ENCODE assay signal across 8 cellular contexts in the genomic region with DNA sequence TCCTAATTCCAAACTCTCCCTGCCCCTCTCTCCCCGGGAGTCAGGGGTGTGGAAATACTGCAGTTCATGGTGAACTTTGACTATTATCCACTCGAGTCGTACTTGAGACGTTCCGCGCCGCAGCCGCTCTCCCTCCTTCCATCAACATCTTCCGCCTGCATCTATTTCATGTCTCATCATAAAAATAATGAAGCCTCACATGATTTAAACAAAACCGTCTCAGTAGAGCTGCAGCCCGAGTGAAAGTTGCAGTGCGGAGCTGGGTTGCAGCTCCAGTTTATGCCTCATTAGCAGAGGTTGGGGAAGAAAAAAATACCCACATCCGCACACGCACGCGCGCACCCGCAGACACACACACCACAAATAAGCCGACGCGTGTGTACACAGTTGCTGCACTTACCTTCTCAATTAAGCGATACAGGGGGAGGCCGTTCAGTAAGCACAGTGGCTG. TPM values are rescaled to one million over a fixed set of nuclear protein-coding genes. Genes with fewer than 3 reads are reported as not detected.
A peak's percentile ranks its signal among the peaks of the same experiment; 100 is the strongest.
DNase-seq lines count a peak whose midpoint lies in the region; ATAC-seq, FAIRE-seq and TF ChIP-seq lines count a peak whose summit lies in the region.

No MANE protein-coding gene starts in this region.

- no peaks in the 10 kb centered on the region for H3K79me1 ChIP-seq in mesenchymal stem cell (replicated peaks; ENCODE audit: low read length, poor library complexity, severe bottlenecking)

- H2BK5ac ChIP-seq in mesenchymal stem cell (ENCODE audit: low read depth, low read length, poor library complexity, severe bottlenecking) = no peak overlapping the region

- peaks cover 0 to 11% of the 10 kb centered on the region in 2 experiments for H3K27me3 ChIP-seq in mesenchymal stem cell (ENCODE audit: control insufficient read depth in 1 of 2, insufficient read depth in 1 of 2, low read length in 2 of 2)

- ATAC-seq in GM18519 (IDR thresholded peaks at IDR 0.05; ENCODE audit: low FRiP score, unreplicated experiment) = no peak

- H3K4ac ChIP-seq in mesenchymal stem cell (ENCODE audit: low read depth in 1 of 2, low read length in 2 of 2) = no peak overlapping the region

- no peak overlapping the region for H2BK15ac ChIP-seq in mesenchymal stem cell (ENCODE audit: low read depth, poor library complexity, severe bottlenecking)

- H4K91ac ChIP-seq in mesenchymal stem cell (ENCODE audit: low read length) = no peak overlapping the region

- H3K9ac ChIP-seq in mesenchymal stem cell (ENCODE audit: low read length) = peak overlapping the region; percentile 82

- no peak overlapping the region for H3K27ac ChIP-seq in mesenchymal stem cell (ENCODE audit: low read length, poor library complexity, severe bottlenecking)

- DNase-seq in GM12865 (ENCODE audit: low read depth) (peak; percentile 18), NCI-H187 (lab: John Stamatoyannopoulos, UW) (peak; percentile 34 to 56), cardiac fibroblast (ENCODE audit: low read depth in 2 of 2) (peak; percentile 42 to 59), mesenchymal stem cell (peak; percentile 18), UCSD-AML1 (lab: John Stamatoyannopoulos, UW; ENCODE audit: unreplicated experiment) (no peak), GM19239 (ENCODE audit: insufficient read length, low spot score) (no peak)
- DNase-seq in stimulated activated CD4-positive, alpha-beta T cell treated with anti-CD3 and anti-CD28 coated beads, Interleukin-2, amount 100 ng/mL, for 24 hours = no peak

- H3K23ac ChIP-seq in mesenchymal stem cell (ENCODE audit: low read length in 2 of 2) = no peak overlapping the region

- H2BK120ac ChIP-seq in mesenchymal stem cell (ENCODE audit: low read depth, low read length) = no peak overlapping the region

- H2AK5ac ChIP-seq in mesenchymal stem cell (ENCODE audit: low read length, severe bottlenecking) = no peak overlapping the region

- no peak overlapping the region for H2BK12ac ChIP-seq in mesenchymal stem cell (ENCODE audit: low read length in 2 of 2)

- FAIRE-seq in GM19239 (lab: Jason Lieb, UNC) = no peak

- peaks cover 5% of the 10 kb centered on the region for H3K4me1 ChIP-seq in mesenchymal stem cell (ENCODE audit: control insufficient read depth, insufficient read depth, low read depth, low read length)

- under 1% methylated on average over 23 of the region's 23 CpGs for WGBS in mesenchymal stem cell

- TF ChIP-seq CTCF in GM12865 (IDR thresholded peaks at IDR 0.05; ENCODE audit: insufficient read depth, low read depth, low read length, missing control alignments) (no peak), cardiac fibroblast (IDR thresholded peaks at IDR 0.05; ENCODE audit: low read depth, low read length) (no peak)

- H3K36me3 ChIP-seq in mesenchymal stem cell (ENCODE audit: control insufficient read depth in 1 of 2, insufficient read depth in 2 of 2, low read depth in 1 of 2, low read length in 2 of 2) = no peaks in the 10 kb centered on the region

- H3K4me3 ChIP-seq in GM12865 (ENCODE audit: low read depth, low read length) = peak overlapping the region; percentile 47
- peak overlapping the region; percentile 62 to 63 for H3K4me3 ChIP-seq in cardiac fibroblast (replicated peaks in 1 of 2; ENCODE audit: low read depth in 2 of 2, low read length in 2 of 2)
- peak overlapping the region; percentile 51 to 80 for H3K4me3 ChIP-seq in mesenchymal stem cell (ENCODE audit: insufficient read depth in 1 of 2, low read depth in 1 of 2, low read length in 2 of 2)

- H3K14ac ChIP-seq in mesenchymal stem cell (ENCODE audit: low read length in 2 of 2) = no peak overlapping the region

- H3K18ac ChIP-seq in mesenchymal stem cell (ENCODE audit: low read depth in 1 of 2, low read length in 2 of 2) = no peak overlapping the region

- H2AFZ ChIP-seq in mesenchymal stem cell (ENCODE audit: low read depth, low read length) = no peak overlapping the region

- H3K4me2 ChIP-seq in mesenchymal stem cell (ENCODE audit: low read length, poor library complexity, severe bottlenecking) = peak overlapping the region; percentile 83

- H3K9me3 ChIP-seq in mesenchymal stem cell (ENCODE audit: control insufficient read depth, low read length) = no peaks in the 10 kb centered on the region

- no peak overlapping the region for H4K8ac ChIP-seq in mesenchymal stem cell (ENCODE audit: low read length)

RNA-seq across cellular contexts. Expression of a gene that starts 0.3 kb away (rescaled TPM):
- polyA plus RNA-seq in mesenchymal stem cell (2013, experiment 1 of 2) = 0.03 TPM
- polyA plus RNA-seq in mesenchymal stem cell (2013, experiment 2 of 2) = 0.03 TPM

Comparison
In these comparisons a context has a peak if more than half of its experiments do, and no peak if none do; other contexts are left out.
1. DNase-seq: peak in GM12865 (single experiment), NCI-H187 (2 of 2), cardiac fibroblast (2 of 2) and mesenchymal stem cell (single experiment); none in UCSD-AML1 (single experiment), GM19239 (single experiment) and stimulated activated CD4-positive, alpha-beta T cell treated with anti-CD3 and anti-CD28 coated beads, Interleukin-2, amount 100 ng/mL, for 24 hours (0 of 2).
2. Peak in every context shown above with its lines, with median percentiles within 50 percentile points of each other: H3K4me3 ChIP-seq.